Comparison of ENCODE assay signal across 2 cellular contexts in genomic region chr13:20193142-20193923, GRCh38.
TF ChIP-seq lines count a peak whose summit lies in the region.

No MANE protein-coding gene starts in this region.

TF ChIP-seq in H1, 55 proteins besides CTCF, POLR2A, EP300 and RAD21:
- TF ChIP-seq TAF7 (optimal IDR thresholded peaks at IDR 0.05; ENCODE audit: borderline replicate concordance, low read depth, low read length) = no peak
- TF ChIP-seq CBX5 (IDR thresholded peaks at IDR 0.05; ENCODE audit: low read depth, low read length) = no peak
- TF ChIP-seq CTBP2 (IDR thresholded peaks at IDR 0.05; ENCODE audit: borderline replicate concordance, insufficient read depth, insufficient read length, low read length) = no peak
- TF ChIP-seq, protein P1, sequence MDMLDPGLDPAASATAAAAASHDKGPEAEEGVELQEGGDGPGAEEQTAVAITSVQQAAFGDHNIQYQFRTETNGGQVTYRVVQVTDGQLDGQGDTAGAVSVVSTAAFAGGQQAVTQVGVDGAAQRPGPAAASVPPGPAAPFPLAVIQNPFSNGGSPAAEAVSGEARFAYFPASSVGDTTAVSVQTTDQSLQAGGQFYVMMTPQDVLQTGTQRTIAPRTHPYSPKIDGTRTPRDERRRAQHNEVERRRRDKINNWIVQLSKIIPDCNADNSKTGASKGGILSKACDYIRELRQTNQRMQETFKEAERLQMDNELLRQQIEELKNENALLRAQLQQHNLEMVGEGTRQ (IDR thresholded peaks at IDR 0.05; ENCODE audit: low read length) = no peak
- no peak for TF ChIP-seq RBBP5 (IDR thresholded peaks at IDR 0.05; ENCODE audit: borderline replicate concordance, low read depth, low read length)
- no peak for TF ChIP-seq RFX5 (IDR thresholded peaks at IDR 0.05; ENCODE audit: borderline replicate concordance, low read depth, low read length)
- TF ChIP-seq SUZ12 (IDR thresholded peaks at IDR 0.05; ENCODE audit: low read length) = peak; percentile 26
- TF ChIP-seq BCL11A (IDR thresholded peaks at IDR 0.05; ENCODE audit: low read depth in 2 of 2, low read length in 2 of 2) = no peak
- TF ChIP-seq KDM4A (IDR thresholded peaks at IDR 0.05; ENCODE audit: low read depth, low read length, severe bottlenecking) = peak; percentile 43
- no peak for TF ChIP-seq CEBPB (IDR thresholded peaks at IDR 0.05; ENCODE audit: low read depth, low read length)
- TF ChIP-seq SP1 (IDR thresholded peaks at IDR 0.05; ENCODE audit: low read depth, low read length) = no peak
- TF ChIP-seq FOSL1 (IDR thresholded peaks at IDR 0.05; ENCODE audit: insufficient read depth, low read depth, low read length) = no peak
- no peak for TF ChIP-seq GABPA (IDR thresholded peaks at IDR 0.05; ENCODE audit: borderline replicate concordance, insufficient read depth, low read length)
- TF ChIP-seq BRCA1 (IDR thresholded peaks at IDR 0.05; ENCODE audit: low read depth, low read length) = no peak
- no peak for TF ChIP-seq JUND (IDR thresholded peaks at IDR 0.05; ENCODE audit: low read length)
- TF ChIP-seq SRF (IDR thresholded peaks at IDR 0.05; ENCODE audit: low read depth, low read length) = no peak
- TF ChIP-seq CBX8 (IDR thresholded peaks at IDR 0.05; ENCODE audit: borderline replicate concordance, low read depth, low read length) = no peak

TF ChIP-seq in HEK293T, 16 proteins besides CTCF, POLR2A, EP300 and RAD21:
- TF ChIP-seq FOXK2 (IDR thresholded peaks at IDR 0.05) = no peak
- TF ChIP-seq ELF4 (IDR thresholded peaks at IDR 0.05) = no peak
